1 cellular context compared by ENCODE assay signal in genomic region chr4:154506253-154506652, GRCh38.
TF ChIP-seq lines count a peak whose summit lies in the region.

No MANE protein-coding gene starts in this region.

TF ChIP-seq in HepG2, 621 proteins besides CTCF, POLR2A, EP300 and RAD21:
- TF ChIP-seq ZNF317 (CRISPR knock-in tag; IDR thresholded peaks at IDR 0.05) (no peak), HIVEP1 (CRISPR knock-in tag; IDR thresholded peaks at IDR 0.05) (no peak), ZNF263 (CRISPR knock-in tag; IDR thresholded peaks at IDR 0.05) (peak; percentile 38; the same call in 1 of the 2 replicates), PPARG (CRISPR knock-in tag; conservative IDR thresholded peaks at IDR 0.05) (0 out of 2 replicates have a peak, but pooled peaks have one; percentile 58), SIN3A (IDR thresholded peaks at IDR 0.05; ENCODE audit: borderline replicate concordance, low read depth, low read length) (no peak), NFIB (CRISPR knock-in tag; IDR thresholded peaks at IDR 0.05; ENCODE audit: borderline replicate concordance) (no peak), MZF1 (CRISPR knock-in tag; IDR thresholded peaks at IDR 0.05; ENCODE audit: borderline replicate concordance) (no peak), FOXP1 (IDR thresholded peaks at IDR 0.05) (no peak), FOXP1 (CRISPR knock-in tag; IDR thresholded peaks at IDR 0.05) (no peak), GATAD1 (CRISPR knock-in tag; IDR thresholded peaks at IDR 0.05) (no peak), SMC3 (IDR thresholded peaks at IDR 0.05; ENCODE audit: low read length) (peak; percentile 80), STAG1 (CRISPR knock-in tag; IDR thresholded peaks at IDR 0.05) (peak; percentile 60), ZSCAN29 (CRISPR knock-in tag; conservative IDR thresholded peaks at IDR 0.05) (no peak), BHLHE40 (IDR thresholded peaks at IDR 0.05; ENCODE audit: low read length) (no peak), KLF16 (CRISPR knock-in tag; IDR thresholded peaks at IDR 0.05) (no peak), ZHX2 (IDR thresholded peaks at IDR 0.05; ENCODE audit: low read depth) (no peak), ZHX2 (CRISPR knock-in tag; IDR thresholded peaks at IDR 0.05; ENCODE audit: borderline replicate concordance) (no peak), BRD4 (CRISPR knock-in tag; IDR thresholded peaks at IDR 0.05) (no peak), MYNN (CRISPR knock-in tag; IDR thresholded peaks at IDR 0.05; ENCODE audit: low read depth) (no peak), SP4 (CRISPR knock-in tag; IDR thresholded peaks at IDR 0.05) (no peak), YY1 (IDR thresholded peaks at IDR 0.05; ENCODE audit: insufficient read depth, insufficient replicate concordance, low read depth, low read length) (no peak)
- TF ChIP-seq, protein P1, sequence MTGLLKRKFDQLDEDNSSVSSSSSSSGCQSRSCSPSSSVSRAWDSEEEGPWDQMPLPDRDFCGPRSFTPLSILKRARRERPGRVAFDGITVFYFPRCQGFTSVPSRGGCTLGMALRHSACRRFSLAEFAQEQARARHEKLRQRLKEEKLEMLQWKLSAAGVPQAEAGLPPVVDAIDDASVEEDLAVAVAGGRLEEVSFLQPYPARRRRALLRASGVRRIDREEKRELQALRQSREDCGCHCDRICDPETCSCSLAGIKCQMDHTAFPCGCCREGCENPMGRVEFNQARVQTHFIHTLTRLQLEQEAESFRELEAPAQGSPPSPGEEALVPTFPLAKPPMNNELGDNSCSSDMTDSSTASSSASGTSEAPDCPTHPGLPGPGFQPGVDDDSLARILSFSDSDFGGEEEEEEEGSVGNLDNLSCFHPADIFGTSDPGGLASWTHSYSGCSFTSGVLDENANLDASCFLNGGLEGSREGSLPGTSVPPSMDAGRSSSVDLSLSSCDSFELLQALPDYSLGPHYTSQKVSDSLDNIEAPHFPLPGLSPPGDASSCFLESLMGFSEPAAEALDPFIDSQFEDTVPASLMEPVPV (CRISPR knock-in tag; IDR thresholded peaks at IDR 0.05): no peak
TF ChIP-seq in HepG2: peak in this region for 4.
